8 cellular contexts compared by ENCODE assay signal in genomic region chr15:60396560-60396963, GRCh38. TPM values are rescaled to one million over a fixed set of nuclear protein-coding genes. Genes with fewer than 3 reads are reported as not detected.
DNase-seq lines count a peak whose midpoint lies in the region; ATAC-seq, FAIRE-seq and TF ChIP-seq lines count a peak whose summit lies in the region.

No MANE protein-coding gene starts in this region.

- H3K9ac ChIP-seq in trophoblast cell (ENCODE audit: low read length): peak overlapping the region; percentile 44

- H3K18ac ChIP-seq in trophoblast cell (ENCODE audit: low read length): no peak overlapping the region

- H2BK120ac ChIP-seq in trophoblast cell (ENCODE audit: insufficient read depth, low read length, poor library complexity): no peak overlapping the region

- H3K27ac ChIP-seq in Peyer's patch (peak overlapping the region; percentile 51 to 100 (median 98)), epithelial cell of prostate (peak overlapping the region; percentile 100), trophoblast cell (ENCODE audit: low read depth, low read length) (peak overlapping the region; percentile 99)

- peaks cover 47% of the 10 kb centered on the region for H3K79me1 ChIP-seq in trophoblast cell (ENCODE audit: low read length)

- no peak overlapping the region for H2AFZ ChIP-seq in trophoblast cell (ENCODE audit: insufficient read depth, low read length, poor library complexity)

- H3K79me2 ChIP-seq in trophoblast cell (ENCODE audit: control insufficient read depth, insufficient read depth, low read length, poor library complexity): peaks cover 39% of the 10 kb centered on the region

- H3K9me3 ChIP-seq in Peyer's patch (no peaks in the 10 kb centered on the region), trophoblast cell (ENCODE audit: insufficient read depth, low read depth, low read length) (no peaks in the 10 kb centered on the region)

- H4K91ac ChIP-seq in trophoblast cell (ENCODE audit: low read depth, low read length): peak overlapping the region; percentile 99

- peak overlapping the region; percentile 75 to 94 (median 83) for H3K4me3 ChIP-seq in Peyer's patch
- H3K4me3 ChIP-seq in trophoblast cell (ENCODE audit: low read depth, low read length): peak overlapping the region; percentile 78

- H4K8ac ChIP-seq in trophoblast cell (ENCODE audit: low read depth, low read length): peak overlapping the region; percentile 15

- no peak overlapping the region for H2AK5ac ChIP-seq in trophoblast cell (ENCODE audit: low read length)

- TF ChIP-seq POLR2A in Peyer's patch (IDR thresholded peaks at IDR 0.05) (no peak), GM12892 (IDR thresholded peaks at IDR 0.05; ENCODE audit: low read depth, low read length) (no peak)

- no peak overlapping the region for H3K23ac ChIP-seq in trophoblast cell (ENCODE audit: low read length)

- H3K36me3 ChIP-seq in Peyer's patch: peaks cover 0 to 15% (median 0%) of the 10 kb centered on the region in 3 donors
- H3K36me3 ChIP-seq in trophoblast cell (ENCODE audit: control insufficient read depth in 1 of 2, insufficient read depth in 2 of 2, low read length in 2 of 2): peaks cover 7 to 24% of the 10 kb centered on the region in 2 experiments

- no peak overlapping the region for H4K12ac ChIP-seq in trophoblast cell (ENCODE audit: low read depth, low read length)

- H2BK5ac ChIP-seq in trophoblast cell (ENCODE audit: low read depth, low read length, poor library complexity): peak overlapping the region; percentile 98

- peak overlapping the region; percentile 71 for H3K4me2 ChIP-seq in trophoblast cell (ENCODE audit: low read length)

- no CpG with 5 or more reads among the region's 5 CpGs for WGBS in trophoblast cell (ENCODE audit: extremely low coverage, insufficient coverage, insufficient read length)

- TF ChIP-seq CTCF in Peyer's patch (IDR thresholded peaks at IDR 0.05): no peak
- TF ChIP-seq CTCF in GM20000 (IDR thresholded peaks at IDR 0.05; ENCODE audit: extremely low read depth, missing control alignments): no peak

- peaks cover 0 to 49% (median 19%) of the 10 kb centered on the region in 4 donors for H3K4me1 ChIP-seq in Peyer's patch
- H3K4me1 ChIP-seq in trophoblast cell (ENCODE audit: control insufficient read depth in 1 of 2, insufficient read depth in 2 of 2, low read length in 2 of 2): peaks cover 21 to 40% of the 10 kb centered on the region in 2 experiments

- no peak overlapping the region for H2BK12ac ChIP-seq in trophoblast cell (ENCODE audit: low read length)

- peak overlapping the region; percentile 14 for H3K14ac ChIP-seq in trophoblast cell (ENCODE audit: low read length)

- ATAC-seq in HG02970 (IDR thresholded peaks at IDR 0.05; ENCODE audit: low FRiP score, unreplicated experiment) (no peak), GM19455 (IDR thresholded peaks at IDR 0.05; ENCODE audit: unreplicated experiment) (no peak)

- H3K27me3 ChIP-seq in Peyer's patch (no peaks in the 10 kb centered on the region), trophoblast cell (ENCODE audit: insufficient read depth, low read length) (no peaks in the 10 kb centered on the region)

- DNase-seq in Daoy (ENCODE audit: low read depth): peak; percentile 36
- peak in 1 of 3 donors; percentile 59 for DNase-seq in Peyer's patch
- DNase-seq in epithelial cell of prostate (ENCODE audit: low read depth, low spot score): no peak
- peak in 1 of 2 donors; percentile 68 for DNase-seq in trophoblast cell
- DNase-seq in GM20000 (ENCODE audit: low spot score): no peak
- no peak for DNase-seq in GM12892 (ENCODE audit: insufficient read length)

- peak overlapping the region; percentile 100 for H3K4ac ChIP-seq in trophoblast cell (ENCODE audit: low read depth, low read length)

- FAIRE-seq in GM12892 (lab: Jason Lieb, UNC): no peak

RNA-seq across cellular contexts. Expression of gene ANXA2, which starts 1.2 kb away (rescaled TPM):
- 2,152 and 2,505 TPM in 2 replicates for total RNA-seq in Daoy (2014; rRNA removed; shearing (Covaris generic))
- 100 to 1,000 TPM; 564 to 802 (median 681) TPM for total RNA-seq in Peyer's patch
- 2,156 and 2,172 TPM in 2 replicates for polyA plus RNA-seq in trophoblast cell (2013)
- 79.4 TPM for polyA plus RNA-seq in GM12892 (2012; ENCODE audit: missing spikeins)
